In the genomic region with DNA sequence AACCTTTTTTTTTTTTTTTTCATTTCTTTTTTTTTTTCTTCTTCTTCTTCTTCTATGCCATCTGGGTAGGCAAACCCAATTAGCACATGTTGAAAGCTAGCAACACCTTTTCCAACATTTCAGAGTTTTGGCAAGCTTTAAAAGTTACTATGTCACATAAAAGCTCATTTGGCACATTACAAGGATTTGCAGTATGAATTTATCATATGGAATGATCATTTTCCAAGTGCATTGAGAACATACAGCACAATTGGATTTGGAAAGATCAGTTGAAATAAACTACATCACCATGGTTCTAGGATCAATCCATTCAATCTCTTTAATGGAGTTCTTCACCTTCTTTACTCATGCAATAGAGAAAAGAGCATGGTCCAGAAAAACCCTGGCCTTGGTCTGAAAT, we compare ENCODE assay signal across 29 cellular contexts.
DNase-seq lines count a peak whose midpoint lies in the region; ATAC-seq and TF ChIP-seq lines count a peak whose summit lies in the region.
"Had no signal": no experiment of that assay in that cellular context is flagged by ENCODE, and none has a peak within 500 bp of the region (broad histone marks: within the 10 kb centered on the region; RNA-seq: fewer than 3 reads in every experiment).

No MANE protein-coding gene starts in this region.

- H3K4me1 ChIP-seq in gastroesophageal sphincter: no peaks in the 10 kb centered on the region
- H3K4me1 ChIP-seq: A549, Caco-2 had no signal

- TF ChIP-seq POLR2A in gastroesophageal sphincter (IDR thresholded peaks at IDR 0.05): no peak

- no peak for TF ChIP-seq EP300 in gastroesophageal sphincter (IDR thresholded peaks at IDR 0.05)

- no peak overlapping the region for H3K27ac ChIP-seq in gastroesophageal sphincter
- H3K27ac ChIP-seq: 22Rv1; A549; BLaER1; BLaER1 treated with 17β-estradiol and CSF1 and Interleukin-3, amounts not matched to agents 10 nM and 100 nM; C4-2B had no signal

- H3K4me3 ChIP-seq in gastroesophageal sphincter: no peak overlapping the region
- H3K4me3 ChIP-seq: A549; BLaER1; BLaER1 treated with 17β-estradiol and CSF1 and Interleukin-3, amounts not matched to agents 10 nM and 100 nM had no signal

- no peaks in the 10 kb centered on the region for H3K36me3 ChIP-seq in gastroesophageal sphincter
- H3K36me3 ChIP-seq: BE2C; BLaER1; BLaER1 treated with 17β-estradiol and CSF1 and Interleukin-3, amounts not matched to agents 10 nM and 100 nM had no signal

- ATAC-seq in HG03457 (IDR thresholded peaks at IDR 0.05; ENCODE audit: unreplicated experiment) (no peak), gastroesophageal sphincter (no peak)
- ATAC-seq: A549; CD8-positive, alpha-beta T cell had no signal

- no peak for TF ChIP-seq CTCF in gastroesophageal sphincter (IDR thresholded peaks at IDR 0.05)

- peak; percentile 51 for DNase-seq in inferior parietal cortex (ENCODE audit: extremely low spot score)
- peak; percentile 62 for DNase-seq in superior temporal gyrus (ENCODE audit: extremely low spot score)
- DNase-seq: 8988T; ACHN; AML-193; C1 segment of cervical spinal cord; Caco-2; Calu3; CD4-positive, alpha-beta memory T cell; CD4-positive, alpha-beta T cell; CD4-positive, CD25-positive, alpha-beta regulatory T cell; CD8-positive, alpha-beta memory T cell; CD8-positive, alpha-beta T cell; COR-L47; DMS 273 treated with DMSO at 0.1 percent for 48 hours; DMS153; DMS53; DMS79; DMS79 treated with DMSO at 0.1 percent for 48 hours; DND-41; EL had no signal

- H3K27me3 ChIP-seq in gastroesophageal sphincter: no peaks in the 10 kb centered on the region
- H3K27me3 ChIP-seq: BE2C; BLaER1; BLaER1 treated with 17β-estradiol and CSF1 and Interleukin-3, amounts not matched to agents 10 nM and 100 nM had no signal

- no peaks in the 10 kb centered on the region for H3K9me3 ChIP-seq in gastroesophageal sphincter
- H3K9me3 ChIP-seq: A549; BE2C; BLaER1; BLaER1 treated with 17β-estradiol and CSF1 and Interleukin-3, amounts not matched to agents 10 nM and 100 nM; Caco-2 had no signal
